Comparison of ENCODE assay signal across 8 cellular contexts in the genomic region with DNA sequence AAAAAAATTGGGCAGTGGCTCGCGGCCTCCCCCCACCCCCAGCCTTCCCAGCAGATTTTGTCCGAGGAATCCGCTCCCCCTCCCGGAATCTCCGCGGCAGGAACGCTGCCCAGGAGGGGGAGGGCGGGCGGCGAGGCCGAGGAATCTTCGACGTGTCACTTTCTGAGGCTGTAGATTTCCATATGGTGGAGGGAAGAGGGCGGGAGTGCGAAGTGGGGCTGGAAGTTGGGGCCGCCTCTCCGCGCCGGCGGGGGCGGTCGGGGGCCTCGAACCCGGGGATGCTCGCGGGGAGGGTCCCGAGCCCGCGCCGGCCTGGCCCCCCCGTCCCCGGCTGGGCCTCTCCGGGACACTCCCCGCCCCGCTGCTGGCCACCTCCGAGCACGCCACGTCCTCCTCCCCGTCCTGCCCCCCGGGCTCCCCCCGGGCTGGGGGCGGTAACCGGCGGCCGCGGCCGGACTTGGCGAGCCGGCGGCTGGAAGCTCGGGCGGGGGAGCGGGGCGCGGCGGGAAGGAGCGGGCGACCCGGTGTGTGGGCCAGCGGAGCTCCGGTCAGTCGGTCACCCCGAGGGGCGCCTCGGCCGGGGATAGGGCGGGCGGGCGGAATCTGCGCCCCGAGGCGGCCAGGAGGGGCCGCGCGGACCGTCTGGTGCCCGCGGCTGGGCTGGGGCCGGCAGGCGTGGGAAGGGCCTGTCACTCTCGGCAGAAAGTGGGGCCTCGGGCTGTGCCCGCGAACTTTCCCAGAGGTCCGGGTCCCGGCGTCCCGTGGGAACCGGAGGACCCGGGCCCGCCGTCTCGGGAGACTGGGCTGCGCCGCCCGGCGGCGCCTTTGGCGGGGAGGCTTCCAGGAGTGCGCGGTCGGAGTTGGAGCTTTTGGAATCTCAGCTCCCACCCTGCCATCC. TPM values are rescaled to one million over a fixed set of nuclear protein-coding genes. Genes with fewer than 3 reads are reported as not detected.
DNase-seq lines count a peak whose midpoint lies in the region; ATAC-seq, FAIRE-seq and TF ChIP-seq lines count a peak whose summit lies in the region.

No MANE protein-coding gene starts in this region.

- peaks cover 0 to 44% (median 41%) of the 10 kb centered on the region in 5 donors for H3K4me1 ChIP-seq in subcutaneous abdominal adipose tissue (ENCODE audit: control insufficient read depth in 5 of 5, insufficient read depth in 5 of 5, low read length in 5 of 5)

- H3K27ac ChIP-seq in subcutaneous abdominal adipose tissue (ENCODE audit: low read depth, low read length), result peak overlapping the region; percentile 99

- no peak for FAIRE-seq in GM12891 (lab: Jason Lieb, UNC)

- peaks cover 0 to 5% (median 0%) of the 10 kb centered on the region in 5 donors for H3K36me3 ChIP-seq in subcutaneous abdominal adipose tissue (ENCODE audit: control insufficient read depth in 5 of 5, insufficient read depth in 5 of 5, low read length in 5 of 5)

- H3K36me3 Mint-ChIP-seq in activated T-helper 2 cell treated with anti-CD3 and anti-CD28 coated beads, Interferon-gamma antibody, Interleukin-2, Interleukin-4, amounts not matched to agents 10 μg/mL and 5 μg/mL and 100 μg/mL, durations not matched to agents 14 hours and 24 hours and 36 hours (ENCODE audit: low read depth), result peaks cover 9% of the 10 kb centered on the region

- peaks cover 20% of the 10 kb centered on the region for H3K4me1 Mint-ChIP-seq in activated T-helper 2 cell treated with anti-CD3 and anti-CD28 coated beads, Interferon-gamma antibody, Interleukin-2, Interleukin-4, amounts not matched to agents 10 μg/mL and 5 μg/mL and 100 μg/mL, durations not matched to agents 14 hours and 24 hours and 36 hours (ENCODE audit: low read depth)

- DNase-seq in A172 (ENCODE audit: low spot score) (peak; percentile 59), GM12891 (ENCODE audit: insufficient read length, low spot score) (peak; percentile 43), NCI-H82 treated with DMSO at 0.1 percent for 48 hours (lab: John Stamatoyannopoulos, UW; ENCODE audit: unreplicated experiment) (peak; percentile 40), fibroblast of gingiva (ENCODE audit: low read depth) (peak; percentile 89), myocyte (ENCODE audit: low read depth) (peak; percentile 76)
- peak; percentile 20 for DNase-seq in activated T-helper 2 cell treated with anti-CD3 and anti-CD28 coated beads, Interferon-gamma antibody, Interleukin-2, Interleukin-4, amounts not matched to agents 10 μg/mL and 5 μg/mL and 100 μg/mL, durations not matched to agents 14 hours and 24 hours and 36 hours (ENCODE audit: low spot score)

- H3K9ac ChIP-seq in subcutaneous abdominal adipose tissue (ENCODE audit: low read length in 5 of 5), result peak overlapping the region; percentile 81 to 100 (median 99)

- H3K27ac Mint-ChIP-seq in activated T-helper 2 cell treated with anti-CD3 and anti-CD28 coated beads, Interferon-gamma antibody, Interleukin-2, Interleukin-4, amounts not matched to agents 10 μg/mL and 5 μg/mL and 100 μg/mL, durations not matched to agents 14 hours and 24 hours and 36 hours, result peak overlapping the region; percentile 77

- no peaks in the 10 kb centered on the region for H3K9me3 Mint-ChIP-seq in activated T-helper 2 cell treated with anti-CD3 and anti-CD28 coated beads, Interferon-gamma antibody, Interleukin-2, Interleukin-4, amounts not matched to agents 10 μg/mL and 5 μg/mL and 100 μg/mL, durations not matched to agents 14 hours and 24 hours and 36 hours

- TF ChIP-seq POLR2A in GM12891 (IDR thresholded peaks at IDR 0.05; ENCODE audit: low read depth, low read length), result no peak

- intact Hi-C loops in activated T-helper 2 cell treated with anti-CD3 and anti-CD28 coated beads, Interferon-gamma antibody, Interleukin-2, Interleukin-4, amounts not matched to agents 10 μg/mL and 5 μg/mL and 100 μg/mL, durations not matched to agents 14 hours and 24 hours and 36 hours (cut with micrococcal nuclease), result no loop called here

- no peaks in the 10 kb centered on the region for H3K27me3 ChIP-seq in subcutaneous abdominal adipose tissue (ENCODE audit: control insufficient read depth in 5 of 5, insufficient read depth in 4 of 5, low read length in 5 of 5)

- H3K27me3 Mint-ChIP-seq in activated T-helper 2 cell treated with anti-CD3 and anti-CD28 coated beads, Interferon-gamma antibody, Interleukin-2, Interleukin-4, amounts not matched to agents 10 μg/mL and 5 μg/mL and 100 μg/mL, durations not matched to agents 14 hours and 24 hours and 36 hours (ENCODE audit: low read depth), result peaks cover 10% of the 10 kb centered on the region

- H3K4me3 Mint-ChIP-seq in activated T-helper 2 cell treated with anti-CD3 and anti-CD28 coated beads, Interferon-gamma antibody, Interleukin-2, Interleukin-4, amounts not matched to agents 10 μg/mL and 5 μg/mL and 100 μg/mL, durations not matched to agents 14 hours and 24 hours and 36 hours (ENCODE audit: low read depth), result peak overlapping the region; percentile 98

- peak overlapping the region; percentile 82 to 88 (median 86) for H3K4me3 ChIP-seq in subcutaneous abdominal adipose tissue (ENCODE audit: low read depth in 1 of 5, low read length in 5 of 5)

- peak; percentile 34 for ATAC-seq in HG03066 (IDR thresholded peaks at IDR 0.05; ENCODE audit: low read depth, unreplicated experiment)

- no peaks in the 10 kb centered on the region for H3K9me3 ChIP-seq in subcutaneous abdominal adipose tissue (ENCODE audit: control insufficient read depth in 5 of 5, low read length in 5 of 5)

TF ChIP-seq in GM12891, 5 proteins besides CTCF, POLR2A, EP300 and RAD21:
- no peak for TF ChIP-seq POLR2AphosphoS5 (IDR thresholded peaks at IDR 0.05; ENCODE audit: low read depth, low read length)
- TF ChIP-seq POU2F2 (IDR thresholded peaks at IDR 0.05; ENCODE audit: low read depth, low read length), result no peak
- TF ChIP-seq SPI1 (IDR thresholded peaks at IDR 0.05; ENCODE audit: low read depth, low read length), result no peak
- no peak for TF ChIP-seq PAX5 (IDR thresholded peaks at IDR 0.05; ENCODE audit: insufficient read depth, low read length, severe bottlenecking)
- TF ChIP-seq TAF1 (IDR thresholded peaks at IDR 0.05; ENCODE audit: low read depth, low read length), result no peak

RNA-seq across cellular contexts. Expression of a gene that starts 0.9 kb away (rescaled TPM):
- 67.2 and 74.4 TPM in 2 replicates for total RNA-seq in A172 (2014; rRNA removed; shearing (Covaris generic))
- polyA plus RNA-seq in GM12891 (2012; ENCODE audit: low read depth, missing spikeins), result 3.1 TPM
- 24.7 and 26.9 TPM in 2 replicates for total RNA-seq in activated T-helper 2 cell treated with anti-CD3 and anti-CD28 coated beads, Interferon-gamma antibody, Interleukin-2, Interleukin-4, amounts not matched to agents 10 μg/mL and 5 μg/mL and 100 μg/mL, durations not matched to agents 14 hours and 24 hours and 36 hours
- 49.5 and 66.9 TPM in 2 replicates for total RNA-seq in myocyte
- 68.4 TPM for polyA plus RNA-seq in myocyte (2012)

Comparison
In these comparisons a context has a peak if more than half of its experiments do, and no peak if none do; other contexts are left out.
1. Peak in every context shown above with its lines: DNase-seq, ATAC-seq, H3K4me3 ChIP-seq and H3K27ac ChIP-seq.
2. DNase-seq: peak in every context shown above with its lines; median percentile 89 in fibroblast of gingiva; 76 in myocyte; 59 in A172; 43 in GM12891; 40 in NCI-H82 treated with DMSO at 0.1 percent for 48 hours; 20 in activated T-helper 2 cell treated with anti-CD3 and anti-CD28 coated beads, Interferon-gamma antibody, Interleukin-2, Interleukin-4, amounts not matched to agents 10 μg/mL and 5 μg/mL and 100 μg/mL, durations not matched to agents 14 hours and 24 hours and 36 hours.